Comparison of ENCODE assay signal across 10 cellular contexts in the genomic region with DNA sequence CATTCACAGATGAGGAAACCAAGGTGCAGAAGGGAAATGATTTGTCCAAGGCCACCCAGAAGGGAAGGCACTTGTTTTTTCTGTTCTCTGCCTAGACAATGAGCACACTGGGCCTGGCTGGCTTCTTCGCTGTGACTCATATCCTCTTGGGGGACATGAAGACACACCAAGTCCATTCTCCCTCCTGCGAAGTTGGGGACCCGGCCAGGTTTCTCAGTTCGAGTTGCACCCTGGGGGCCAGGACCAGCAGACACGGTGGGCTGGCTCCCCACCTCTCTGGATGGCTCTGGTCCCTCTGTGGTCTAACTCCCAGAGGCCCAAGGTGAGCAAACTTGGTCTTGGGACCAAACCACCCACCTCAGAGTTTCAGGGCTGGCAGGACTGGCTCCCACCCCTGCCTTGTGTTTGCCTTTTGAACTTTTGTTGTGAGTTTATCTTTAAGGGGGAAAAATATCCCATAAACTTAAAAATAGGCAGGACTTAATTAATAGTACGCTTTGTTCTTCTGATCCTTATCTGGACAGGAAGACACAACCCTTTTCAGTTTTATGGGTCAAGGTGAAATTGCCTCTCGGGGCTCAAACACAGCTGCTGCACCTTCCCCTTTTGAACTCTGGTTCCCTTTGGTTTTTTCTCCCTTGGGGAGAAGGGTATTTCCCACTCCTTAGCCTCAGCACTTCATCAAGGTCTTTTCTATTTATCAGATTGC. TPM values are rescaled to one million over a fixed set of nuclear protein-coding genes. Genes with fewer than 3 reads are reported as not detected.
DNase-seq lines count a peak whose midpoint lies in the region; ATAC-seq and TF ChIP-seq lines count a peak whose summit lies in the region.
"Had no signal": no experiment of that assay in that cellular context is flagged by ENCODE, and none has a peak within 500 bp of the region (broad histone marks: within the 10 kb centered on the region; RNA-seq: fewer than 3 reads in every experiment).

No MANE protein-coding gene starts in this region.

- peaks cover 5% of the 10 kb centered on the region for H3K27me3 Mint-ChIP-seq in activated CD4-positive, alpha-beta memory T cell treated with anti-CD3 and anti-CD28 coated beads, Interleukin-2, amount 10 ng/mL, durations not matched to agents 7 days and 5 days
- no peaks in the 10 kb centered on the region for H3K27me3 Mint-ChIP-seq in memory B cell

- ATAC-seq in GM18511 (IDR thresholded peaks at IDR 0.05; ENCODE audit: unreplicated experiment) (peak; percentile 59), HG02981 (IDR thresholded peaks at IDR 0.05; ENCODE audit: unreplicated experiment) (peak; percentile 51), memory B cell (ENCODE audit: low read depth) (peak; percentile 58), HG02938 (IDR thresholded peaks at IDR 0.05; ENCODE audit: unreplicated experiment) (no peak)

- H3K36me3 Mint-ChIP-seq in activated CD4-positive, alpha-beta memory T cell treated with anti-CD3 and anti-CD28 coated beads, Interleukin-2, amount 10 ng/mL, durations not matched to agents 7 days and 5 days (ENCODE audit: low read depth) = no peaks in the 10 kb centered on the region
- H3K36me3 Mint-ChIP-seq in memory B cell = no peaks in the 10 kb centered on the region
- H3K36me3 Mint-ChIP-seq: IgD-negative memory B cell had no signal

- no peaks in the 10 kb centered on the region for H3K9me3 Mint-ChIP-seq in activated CD4-positive, alpha-beta memory T cell treated with anti-CD3 and anti-CD28 coated beads, Interleukin-2, amount 10 ng/mL, durations not matched to agents 7 days and 5 days
- H3K9me3 Mint-ChIP-seq in memory B cell = no peaks in the 10 kb centered on the region
- H3K9me3 Mint-ChIP-seq: IgD-negative memory B cell had no signal

- H3K4me3 Mint-ChIP-seq in activated CD4-positive, alpha-beta memory T cell treated with anti-CD3 and anti-CD28 coated beads, Interleukin-2, amount 10 ng/mL, durations not matched to agents 7 days and 5 days = peak overlapping the region; percentile 62
- H3K4me3 Mint-ChIP-seq in memory B cell = peak overlapping the region; percentile 7

- DNase-seq in activated CD4-positive, alpha-beta memory T cell treated with anti-CD3 and anti-CD28 coated beads, Interleukin-2, amount 10 ng/mL, durations not matched to agents 7 days and 5 days = peak; percentile 65
- DNase-seq in memory B cell (ENCODE audit: low spot score in 2 of 2) (no peak), ecto neural progenitor cell (ENCODE audit: low spot score) (no peak), thyroid gland (no peak), superior temporal gyrus (ENCODE audit: extremely low spot score) (no peak)

- CTCF ChIA-PET in activated CD4-positive, alpha-beta memory T cell treated with anti-CD3 and anti-CD28 coated beads, Interleukin-2, amount 10 ng/mL, durations not matched to agents 7 days and 5 days (lab: Charles Lee) = interaction anchor here (1.0 to 3.7 kb wide), 4 partner anchors 9 to 179 kb away, joined by 3 to 36 read pairs (median 5); a partner anchor contains a TSS

- no peak for TF ChIP-seq POLR2A in thyroid gland (IDR thresholded peaks at IDR 0.05)

- H3K4me1 Mint-ChIP-seq in activated CD4-positive, alpha-beta memory T cell treated with anti-CD3 and anti-CD28 coated beads, Interleukin-2, amount 10 ng/mL, durations not matched to agents 7 days and 5 days = peaks cover 34% of the 10 kb centered on the region
- H3K4me1 Mint-ChIP-seq in memory B cell = peaks cover 15% of the 10 kb centered on the region

- POLR2A ChIA-PET in activated CD4-positive, alpha-beta memory T cell treated with anti-CD3 and anti-CD28 coated beads, Interleukin-2, amount 10 ng/mL, durations not matched to agents 7 days and 5 days (lab: Charles Lee) = interaction anchor here (1.0 to 2.7 kb wide), 4 partner anchors 9 to 96 kb away, joined by 4 to 18 read pairs (median 8); a partner anchor contains a TSS

- H3K27me3 ChIP-seq in thyroid gland = no peaks in the 10 kb centered on the region

- no peak overlapping the region for H3K4me3 ChIP-seq in thyroid gland (replicated peaks in 1 of 3)

- H3K27ac Mint-ChIP-seq in activated CD4-positive, alpha-beta memory T cell treated with anti-CD3 and anti-CD28 coated beads, Interleukin-2, amount 10 ng/mL, durations not matched to agents 7 days and 5 days = peak overlapping the region; percentile 93
- no peak overlapping the region for H3K27ac Mint-ChIP-seq in memory B cell

- intact Hi-C loops in thyroid gland (cut with DNase I) = no loop called here

- H3K4me1 ChIP-seq in thyroid gland = no peaks in the 10 kb centered on the region

- no peak for TF ChIP-seq CTCF in thyroid gland (IDR thresholded peaks at IDR 0.05)

- 67 to 80% methylated on average over 6 to 7 of the region's 7 CpGs for WGBS in thyroid gland, 2 donors

- H3K36me3 ChIP-seq in thyroid gland = no peaks in the 10 kb centered on the region

- peak overlapping the region in 1 of 3 donors; percentile 41 for H3K27ac ChIP-seq in thyroid gland

- H3K9me3 ChIP-seq in thyroid gland = no peaks in the 10 kb centered on the region

RNA-seq across cellular contexts. Expression of a gene that starts 9.0 kb away (rescaled TPM):
- 10 to 100 TPM; 81.1 to 97.8 TPM for total RNA-seq in activated CD4-positive, alpha-beta memory T cell treated with anti-CD3 and anti-CD28 coated beads, Interleukin-2, amount 10 ng/mL, durations not matched to agents 7 days and 5 days
- total RNA-seq in thyroid gland = 100 to 1,000 TPM; 122 to 288 (median 187) TPM

RNA-seq across cellular contexts. Expression of a gene that starts 32.3 kb away (rescaled TPM):
- 10 to 100 TPM; 22.4 to 23.6 TPM for total RNA-seq in activated CD4-positive, alpha-beta memory T cell treated with anti-CD3 and anti-CD28 coated beads, Interleukin-2, amount 10 ng/mL, durations not matched to agents 7 days and 5 days
- 10 to 100 TPM; 44.1 to 65.3 (median 61.6) TPM for total RNA-seq in thyroid gland

RNA-seq across cellular contexts. Expression of a gene that starts 37.5 kb away (rescaled TPM):
- under 1 TPM; 0.25 to 0.45 TPM for total RNA-seq in activated CD4-positive, alpha-beta memory T cell treated with anti-CD3 and anti-CD28 coated beads, Interleukin-2, amount 10 ng/mL, durations not matched to agents 7 days and 5 days
- 1 to 10 TPM in 1 of 4 donors, under 1 TPM in 1, not detected in 2; 0.33 to 1.4 TPM for total RNA-seq in thyroid gland
- total RNA-seq: dermis microvascular lymphatic vessel endothelial cell had no signal

RNA-seq across cellular contexts. Expression of a gene that starts 47.7 kb away (rescaled TPM):
- 10 to 100 TPM; 13.7 to 14.9 TPM for total RNA-seq in activated CD4-positive, alpha-beta memory T cell treated with anti-CD3 and anti-CD28 coated beads, Interleukin-2, amount 10 ng/mL, durations not matched to agents 7 days and 5 days
- 10 to 100 TPM; 40.8 to 85.9 (median 65.1) TPM for total RNA-seq in thyroid gland
